ENCODE assay signal across 1 cellular context in the genomic region with DNA sequence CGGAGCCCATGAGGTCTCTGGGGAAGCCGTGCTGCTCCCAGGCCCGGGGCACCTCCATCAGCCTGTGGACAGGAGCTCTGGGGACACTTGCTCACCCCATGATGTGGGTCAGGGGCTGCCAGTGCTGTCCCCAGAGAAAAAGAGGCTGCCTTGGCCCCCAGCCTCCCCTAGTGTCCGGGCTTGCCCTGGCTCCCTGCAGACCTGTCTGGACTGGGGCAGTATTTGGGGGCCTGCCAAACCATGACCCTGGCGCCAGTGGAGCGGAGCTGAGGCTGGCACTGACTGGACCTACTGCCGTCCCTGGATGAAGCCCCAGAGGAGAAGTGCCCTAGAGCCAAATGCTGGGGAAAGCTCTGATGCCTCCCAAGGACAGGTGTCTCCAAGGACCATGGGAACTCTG.
A peak's percentile ranks its signal among the peaks of the same experiment; 100 is the strongest.
TF ChIP-seq lines count a peak whose summit lies in the region.

No MANE protein-coding gene starts in this region.

TF ChIP-seq in K562, 482 proteins besides CTCF, POLR2A, EP300 and RAD21:
- TF ChIP-seq SMARCB1 (IDR thresholded peaks at IDR 0.05; ENCODE audit: insufficient read length, low read depth) (no peak), CC2D1A (IDR thresholded peaks at IDR 0.05) (no peak), RCOR1 (IDR thresholded peaks at IDR 0.05; ENCODE audit: borderline replicate concordance in 1 of 2, low read depth in 2 of 2, low read length in 2 of 2) (no peak), KLF1 (tag; IDR thresholded peaks at IDR 0.05) (no peak), ZNF197 (CRISPR knock-in tag; IDR thresholded peaks at IDR 0.05; ENCODE audit: low read depth) (no peak), POLR2G (IDR thresholded peaks at IDR 0.05; ENCODE audit: low read depth, low read length) (peak; percentile 36)
TF ChIP-seq in K562: peak in this region for 1.
